ENCODE assay signal across 9 cellular contexts in genomic region chr1:161725258-161725887, GRCh38. TPM values are rescaled to one million over a fixed set of nuclear protein-coding genes. Genes with fewer than 3 reads are reported as not detected.
DNase-seq lines count a peak whose midpoint lies in the region; ATAC-seq and TF ChIP-seq lines count a peak whose summit lies in the region.
"Not testable (repeated sequence)": the region's sequence is repeated elsewhere in the genome, so short reads cannot be mapped to it uniquely, and the experiment has no call there.
"Had no signal": no experiment of that assay in that cellular context is flagged by ENCODE, and none has a peak within 500 bp of the region (broad histone marks: within the 10 kb centered on the region; RNA-seq: fewer than 3 reads in every experiment).

No MANE protein-coding gene starts in this region.

- peaks cover 19 to 86% of the 10 kb centered on the region in 2 experiments for H3K4me1 ChIP-seq in HCT116 (ENCODE audit: control insufficient read depth in 1 of 2, insufficient read depth in 2 of 2, low read length in 2 of 2)
- peaks cover 22% of the 10 kb centered on the region for H3K4me1 ChIP-seq in SJCRH30
- not testable (repeated sequence) for H3K4me1 ChIP-seq in endodermal cell (ENCODE audit: control insufficient read depth, insufficient read depth, low read length)

- H3F3A ChIP-seq in neural cell (ENCODE audit: insufficient read depth, low read length, poor library complexity, severe bottlenecking), result not testable (repeated sequence)

- not testable (repeated sequence) for H3K9me2 ChIP-seq in HCT116 (ENCODE audit: insufficient read depth); neural cell (ENCODE audit: insufficient read depth, low read length)

- H3K4me3 ChIP-seq in BJ (ENCODE audit: low read depth, low read length) (peak overlapping the region; percentile 80), HCT116 (replicated peaks in 1 of 2; ENCODE audit: low read depth in 1 of 2, low read length in 2 of 2) (peak overlapping the region in 1 of 2 experiments; percentile 75; a peak in 2 of 4 replicates), SJCRH30 (peak overlapping the region; percentile 94), endodermal cell (ENCODE audit: low read length) (peak overlapping the region; percentile 87), neural cell (ENCODE audit: low read length) (peak overlapping the region; percentile 97)

- not testable (repeated sequence) for TF ChIP-seq POLR2A in HCT116 (IDR thresholded peaks at IDR 0.05; ENCODE audit: borderline replicate concordance, extremely low read depth, insufficient read depth, insufficient read length)

- not testable (repeated sequence) for H3K36me3 Mint-ChIP-seq in activated naive CD8-positive, alpha-beta T cell; endodermal cell (ENCODE audit: low read depth); immature natural killer cell

- CTCF ChIA-PET in BJ (lab: Yijun Ruan, JAX), result interaction anchor here (1.6 to 3.1 kb wide), 4 partner anchors 10 to 17 kb away, joined by 8 to 21 read pairs (median 14); partner anchors contain the start of gene FCRLA
- CTCF ChIA-PET in HCT116 (lab: Charles Lee), result interaction anchor here (1.0 to 1.2 kb wide), 2 partner anchors 11 to 12 kb away, joined by 3 read pairs; no protein-coding TSS in a partner anchor

- DNase-seq in BJ (ENCODE audit: low read depth); HCT116 (ENCODE audit: low read depth, low spot score); endodermal cell; immature natural killer cell; stimulated activated naive CD8-positive, alpha-beta T cell treated with anti-CD3 and anti-CD28 coated beads, Interleukin-15, amount 100 ng/mL, for 72 hours: not testable (repeated sequence)
- peak in 1 of 2 experiments; percentile 51 for DNase-seq in SJCRH30

- H3K9me3 Mint-ChIP-seq in activated naive CD8-positive, alpha-beta T cell (ENCODE audit: low read depth); endodermal cell; immature natural killer cell; stimulated activated naive CD8-positive, alpha-beta T cell treated with anti-CD3 and anti-CD28 coated beads, Interleukin-15, amount 100 ng/mL, for 72 hours: not testable (repeated sequence)

- TF ChIP-seq RAD21 in HCT116 (IDR thresholded peaks at IDR 0.05; ENCODE audit: low read depth); neural cell (conservative IDR thresholded peaks at IDR 0.05): not testable (repeated sequence)

- peaks cover 38% of the 10 kb centered on the region for H3K4me1 Mint-ChIP-seq in activated naive CD8-positive, alpha-beta T cell (ENCODE audit: low read depth)
- not testable (repeated sequence) for H3K4me1 Mint-ChIP-seq in endodermal cell
- H3K4me1 Mint-ChIP-seq in immature natural killer cell, result peaks cover 55 to 73% of the 10 kb centered on the region in 2 donors
- peaks cover 64% of the 10 kb centered on the region for H3K4me1 Mint-ChIP-seq in stimulated activated naive CD8-positive, alpha-beta T cell treated with anti-CD3 and anti-CD28 coated beads, Interleukin-15, amount 100 ng/mL, for 72 hours

- not testable (repeated sequence) for H3K36me3 ChIP-seq in BJ (ENCODE audit: control insufficient read depth, insufficient read depth, low read length); HCT116 (ENCODE audit: control insufficient read depth in 1 of 2, insufficient read depth in 2 of 2, low read length in 2 of 2); SJCRH30; endodermal cell (ENCODE audit: control insufficient read depth, insufficient read depth, low read length); neural cell (ENCODE audit: insufficient read depth, low read length)

- H3K9ac ChIP-seq in HCT116 (ENCODE audit: low read length), result peak overlapping the region; percentile 84
- H3K9ac ChIP-seq in endodermal cell (ENCODE audit: extremely low read depth, low read length, poor library complexity, severe bottlenecking), result not testable (repeated sequence)
- H3K9ac ChIP-seq in neural cell (ENCODE audit: low read length), result peak overlapping the region; percentile 77

- peak overlapping the region; percentile 95 for H3K4me2 ChIP-seq in HCT116 (ENCODE audit: low read length)
- peak overlapping the region; percentile 81 for H3K4me2 ChIP-seq in neural cell (ENCODE audit: low read length)

- BruUV-seq in HCT116 (replicated peaks; lab: Mats Ljungman, UMichigan), result not testable (repeated sequence)

- H3K9me3 ChIP-seq in HCT116 (ENCODE audit: control insufficient read depth in 1 of 2, insufficient read depth in 1 of 2, low read depth in 1 of 2, low read length in 2 of 2); SJCRH30 (replicated peaks); endodermal cell (ENCODE audit: control insufficient read depth, low read length); neural cell (ENCODE audit: low read length): not testable (repeated sequence)

- not testable (repeated sequence) for TF ChIP-seq CTCF in BJ (IDR thresholded peaks at IDR 0.05; ENCODE audit: insufficient read depth, low read depth, low read length); HCT116 (IDR thresholded peaks at IDR 0.05 in 2 of 3, conservative IDR thresholded peaks at IDR 0.05 in 1 of 3; ENCODE audit: borderline replicate concordance in 1 of 3, insufficient read depth in 1 of 3, low read depth in 2 of 3, low read length in 2 of 3); endodermal cell (conservative IDR thresholded peaks at IDR 0.05); neural cell (IDR thresholded peaks at IDR 0.05; ENCODE audit: poor library complexity, severe bottlenecking)

- WGBS in endodermal cell (ENCODE audit: insufficient coverage in 1 of 2, insufficient read length in 1 of 2), 2 experiments, result 58 to 64% methylated on average over 18 to 20 of the region's 20 CpGs

- not testable (repeated sequence) for H4K20me1 ChIP-seq in HCT116 (ENCODE audit: insufficient read depth); neural cell (ENCODE audit: insufficient read depth)

- intact Hi-C loops in HCT116 (cut with micrococcal nuclease), result not testable (repeated sequence)

- H3K27me3 ChIP-seq in BJ (ENCODE audit: control insufficient read depth, insufficient read depth, low read length); HCT116 (ENCODE audit: insufficient read depth, low read length); SJCRH30: not testable (repeated sequence)
- H3K27me3 ChIP-seq in endodermal cell (ENCODE audit: control insufficient read depth, insufficient read depth, low read length, poor library complexity, severe bottlenecking) (peaks cover 83% of the 10 kb centered on the region), neural cell (ENCODE audit: insufficient read depth, low read depth, low read length) (peaks cover 13% of the 10 kb centered on the region)

- TF ChIP-seq EP300 in neural cell (conservative IDR thresholded peaks at IDR 0.05; ENCODE audit: poor library complexity, severe bottlenecking), result not testable (repeated sequence)

- RAD21 ChIA-PET in HCT116 (lab: Charles Lee; ENCODE audit: low non-redundant PET in 1 of 2, low total read pairs in 2 of 2, uncharacterized antibody in 2 of 2, unreplicated experiment in 2 of 2), result not testable (repeated sequence)

- not testable (repeated sequence) for H3K27me3 Mint-ChIP-seq in activated naive CD8-positive, alpha-beta T cell
- H3K27me3 Mint-ChIP-seq in endodermal cell (ENCODE audit: insufficient read depth) (peaks cover 86% of the 10 kb centered on the region), immature natural killer cell (ENCODE audit: low read depth in 3 of 3) (peaks cover 6 to 18% (median 13%) of the 10 kb centered on the region in 3 donors)
- peaks cover 42% of the 10 kb centered on the region for H3K27me3 Mint-ChIP-seq in stimulated activated naive CD8-positive, alpha-beta T cell treated with anti-CD3 and anti-CD28 coated beads, Interleukin-15, amount 100 ng/mL, for 72 hours

- H3K27ac ChIP-seq in HCT116 (ENCODE audit: low read depth, low read length) (peak overlapping the region; percentile 87; the same call in 1 of the 2 replicates), SJCRH30 (peak overlapping the region; percentile 100)
- H3K27ac ChIP-seq in endodermal cell (ENCODE audit: low read depth, low read length); neural cell (ENCODE audit: low read length): not testable (repeated sequence)

- H3K79me2 ChIP-seq in HCT116 (ENCODE audit: insufficient read depth, low read length); neural cell (replicated peaks; ENCODE audit: insufficient read depth, low read length): not testable (repeated sequence)

- H3K4me3 Mint-ChIP-seq in activated naive CD8-positive, alpha-beta T cell, result peak overlapping the region; percentile 92
- H3K4me3 Mint-ChIP-seq in endodermal cell (peak overlapping the region; percentile 69), immature natural killer cell (peak overlapping the region; percentile 93 to 99 (median 98))
- H3K4me3 Mint-ChIP-seq in stimulated activated naive CD8-positive, alpha-beta T cell treated with anti-CD3 and anti-CD28 coated beads, Interleukin-15, amount 100 ng/mL, for 72 hours, result peak overlapping the region; percentile 81 to 96

- not testable (repeated sequence) for H2AFZ ChIP-seq in HCT116 (ENCODE audit: low read depth, low read length, poor library complexity, severe bottlenecking)
- peak overlapping the region; percentile 90 for H2AFZ ChIP-seq in neural cell (ENCODE audit: low read depth, low read length)

- POLR2A ChIA-PET in BJ (lab: Charles Lee), result not testable (repeated sequence)
- POLR2A ChIA-PET in HCT116 (lab: Charles Lee), result interaction anchor here (2.1 kb wide), 1 partner anchor 24 kb away, joined by 7 read pairs; the partner anchor contains the start of gene DUSP12

- ATAC-seq in HCT116; stimulated activated naive CD8-positive, alpha-beta T cell treated with anti-CD3 and anti-CD28 coated beads, Interleukin-15, amount 100 ng/mL, for 72 hours: not testable (repeated sequence)

- H3K27ac Mint-ChIP-seq in activated naive CD8-positive, alpha-beta T cell; endodermal cell; stimulated activated naive CD8-positive, alpha-beta T cell treated with anti-CD3 and anti-CD28 coated beads, Interleukin-15, amount 100 ng/mL, for 72 hours: not testable (repeated sequence)
- H3K27ac Mint-ChIP-seq in immature natural killer cell, result peak overlapping the region; percentile 93 to 98 (median 97)

RNA-seq across cellular contexts. Expression of gene FCRLB, which starts 4.0 kb away (rescaled TPM):
- 1.5 and 2.6 TPM in 2 replicates for polyA plus RNA-seq in BJ (2011; rRNA removed)
- polyA minus RNA-seq in BJ (2011; rRNA and poly(A)+ RNA removed), result 1.3 and 1.4 TPM in 2 replicates
- total RNA-seq in HCT116 (2021; ENCODE audit: unreplicated experiment), result 1.0 TPM
- 0.56 and 1.1 TPM in 2 replicates for polyA plus RNA-seq in HCT116 (2012)
- 5.9 and 6.2 TPM in 2 replicates for total RNA-seq in SJCRH30 (2014; rRNA removed; shearing (Covaris generic))
- total RNA-seq in endodermal cell, result under 1 TPM; 0.22 to 0.51 TPM
- not detected for polyA plus RNA-seq in endodermal cell (2013, experiment 1 of 2)
- polyA plus RNA-seq in endodermal cell (2013, experiment 2 of 2), result not detected
- 10 to 100 TPM in 2 of 3 donors, 1 to 10 TPM in 1; 6.7 to 14.6 (median 10.6) TPM for polyA plus RNA-seq in immature natural killer cell
- polyA plus RNA-seq in neural cell, result 0.45 and 0.70 TPM in 2 replicates
- polyA minus RNA-seq in neural cell, result 0.35 and 0.97 TPM in 2 replicates

RNA-seq across cellular contexts. Expression of gene FCRLA, which starts 18.3 kb away (rescaled TPM):
- polyA plus RNA-seq in BJ (2011; rRNA removed), result 0.97 and 2.0 TPM in 2 replicates
- 1.3 and 1.6 TPM in 2 replicates for polyA minus RNA-seq in BJ (2011; rRNA and poly(A)+ RNA removed)
- total RNA-seq in HCT116 (2021; ENCODE audit: unreplicated experiment), result 0.25 TPM
- polyA plus RNA-seq in HCT116 (2012), result 0.10 and 0.27 TPM in 2 replicates
- 164 and 168 TPM in 2 replicates for total RNA-seq in SJCRH30 (2014; rRNA removed; shearing (Covaris generic))
- not detected for total RNA-seq in endodermal cell
- not detected for polyA plus RNA-seq in endodermal cell (2013, experiment 1 of 2)
- polyA plus RNA-seq in endodermal cell (2013, experiment 2 of 2), result not detected
- polyA plus RNA-seq in immature natural killer cell, result under 1 TPM; 0.36 to 0.48 (median 0.42) TPM
- not detected in 2 replicates for polyA plus RNA-seq in neural cell
- not detected in 2 replicates for polyA minus RNA-seq in neural cell
- total RNA-seq: Right ventricle myocardium inferior had no signal

RNA-seq across cellular contexts. Expression of gene DUSP12, which starts 24.2 kb away (rescaled TPM):
- polyA plus RNA-seq in BJ (2011; rRNA removed) (28.1 and 34.1 TPM in 2 replicates), immature natural killer cell (100 to 1,000 TPM in 1 of 3 donors, 10 to 100 TPM in 2; 69.5 to 104 (median 71.7) TPM), neural cell (183 and 209 TPM in 2 replicates)
- polyA minus RNA-seq in BJ (2011; rRNA and poly(A)+ RNA removed), result 6.1 and 7.4 TPM in 2 replicates
- total RNA-seq in HCT116 (2021; ENCODE audit: unreplicated experiment) (31.6 TPM), endodermal cell (10 to 100 TPM; 26.2 to 28.9 TPM)
- polyA plus RNA-seq in HCT116 (2012), result 24.2 and 28.3 TPM in 2 replicates
- 51.5 and 54.7 TPM in 2 replicates for total RNA-seq in SJCRH30 (2014; rRNA removed; shearing (Covaris generic))
- 38.1 TPM for polyA plus RNA-seq in endodermal cell (2013, experiment 1 of 2)
- 33.2 TPM for polyA plus RNA-seq in endodermal cell (2013, experiment 2 of 2)
- polyA minus RNA-seq in neural cell, result 67.6 and 73.0 TPM in 2 replicates

RNA-seq across cellular contexts. Expression of gene ATF6, which starts 40.7 kb away (rescaled TPM):
- polyA plus RNA-seq in BJ (2011; rRNA removed), result 22.2 and 34.0 TPM in 2 replicates
- polyA minus RNA-seq in BJ (2011; rRNA and poly(A)+ RNA removed), result 15.0 and 17.3 TPM in 2 replicates
- total RNA-seq in HCT116 (2021; ENCODE audit: unreplicated experiment), result 20.9 TPM
- polyA plus RNA-seq in HCT116 (2012), result 14.7 and 16.4 TPM in 2 replicates
- 25.3 and 25.9 TPM in 2 replicates for total RNA-seq in SJCRH30 (2014; rRNA removed; shearing (Covaris generic))
- 10 to 100 TPM; 14.4 to 19.8 TPM for total RNA-seq in endodermal cell
- polyA plus RNA-seq in endodermal cell (2013, experiment 1 of 2), result 20.1 TPM
- polyA plus RNA-seq in endodermal cell (2013, experiment 2 of 2), result 20.4 TPM
- 10 to 100 TPM; 10.3 to 14.2 (median 11.0) TPM for polyA plus RNA-seq in immature natural killer cell
- 15.4 and 16.6 TPM in 2 replicates for polyA plus RNA-seq in neural cell
- polyA minus RNA-seq in neural cell, result 45.8 and 51.7 TPM in 2 replicates

Comparison
In these comparisons a context has a peak if more than half of its experiments do, and no peak if none do; other contexts are left out.
1. RNA of gene FCRLA, which starts 18.3 kb away (total RNA-seq): 164 to 168 TPM in SJCRH30; 0.25 TPM in HCT116 (single experiment) and not detected in endodermal cell; every median in the first group is over 100 times any median in the second.
2. Peak in every context shown above with its lines, with median percentiles within 50 percentile points of each other: H3K4me3 Mint-ChIP-seq.